In genomic region chr17:17381438-17382059, GRCh38 we compare ENCODE assay signal across 16 cellular contexts.
"Had no signal": no experiment of that assay in that cellular context is flagged by ENCODE, and none has a peak within 500 bp of the region (broad histone marks: within the 10 kb centered on the region; RNA-seq: fewer than 3 reads in every experiment).

No MANE protein-coding gene starts in this region.

- H3K27ac Mint-ChIP-seq: activated CD4-positive, alpha-beta T cell treated with anti-CD3 and anti-CD28 coated beads for 36 hours; activated naive CD4-positive, alpha-beta T cell treated with anti-CD3 and anti-CD28 coated beads, Interleukin-2, amount 50 U/mL, for 24 hours; mesothelial cell of epicardium; neural progenitor cell; stimulated activated memory B cell treated with anti-CD40 and anti-IgM and Interleukin-4, amounts not matched to agents 10 μg/mL and 1 μg/mL and 100 μg/mL, for 72 hours; T-cell; WTC11 had no signal

- H3K36me3 ChIP-seq: esophagus muscularis mucosa, neural progenitor cell, pancreas, sigmoid colon, spleen had no signal

- H3K9me3 ChIP-seq: esophagus muscularis mucosa, pancreas, sigmoid colon, spleen had no signal

- H3K27me3 ChIP-seq: neural progenitor cell, pancreas had no signal

- H3K9me3 Mint-ChIP-seq: activated naive CD4-positive, alpha-beta T cell treated with anti-CD3 and anti-CD28 coated beads, Interleukin-2, amount 50 U/mL, for 24 hours; mesothelial cell of epicardium; neural progenitor cell; stimulated activated memory B cell treated with anti-CD40 and anti-IgM and Interleukin-4, amounts not matched to agents 10 μg/mL and 1 μg/mL and 100 μg/mL, for 72 hours; T-cell; WTC11 had no signal

- H3K27ac ChIP-seq: esophagus muscularis mucosa, neural progenitor cell, sigmoid colon, spleen had no signal

- H3K4me3 ChIP-seq: esophagus muscularis mucosa, lung, neural progenitor cell, pancreas, sigmoid colon, spleen had no signal

- H3K27me3 Mint-ChIP-seq: activated CD4-positive, alpha-beta T cell treated with anti-CD3 and anti-CD28 coated beads for 36 hours; activated naive CD4-positive, alpha-beta T cell treated with anti-CD3 and anti-CD28 coated beads, Interleukin-2, amount 50 U/mL, for 24 hours had no signal

- ATAC-seq: activated CD4-positive, alpha-beta T cell treated with anti-CD3 and anti-CD28 coated beads for 36 hours; pancreas; stimulated activated memory B cell treated with anti-CD40 and anti-IgM and Interleukin-4, amounts not matched to agents 10 μg/mL and 1 μg/mL and 100 μg/mL, for 72 hours; T-cell; WTC11 had no signal

- H3K36me3 Mint-ChIP-seq: activated naive CD4-positive, alpha-beta T cell treated with anti-CD3 and anti-CD28 coated beads, Interleukin-2, amount 50 U/mL, for 24 hours; mesothelial cell of epicardium; neural progenitor cell; stimulated activated memory B cell treated with anti-CD40 and anti-IgM and Interleukin-4, amounts not matched to agents 10 μg/mL and 1 μg/mL and 100 μg/mL, for 72 hours; T-cell; WTC11 had no signal

- H3K4me1 ChIP-seq: pancreas, sigmoid colon had no signal

- H3K9ac ChIP-seq: neural progenitor cell had no signal

- H3K4me1 Mint-ChIP-seq: activated CD4-positive, alpha-beta T cell treated with anti-CD3 and anti-CD28 coated beads for 36 hours; activated naive CD4-positive, alpha-beta T cell treated with anti-CD3 and anti-CD28 coated beads, Interleukin-2, amount 50 U/mL, for 24 hours; mesothelial cell of epicardium; stimulated activated memory B cell treated with anti-CD40 and anti-IgM and Interleukin-4, amounts not matched to agents 10 μg/mL and 1 μg/mL and 100 μg/mL, for 72 hours had no signal

- DNase-seq: activated CD4-positive, alpha-beta T cell treated with anti-CD3 and anti-CD28 coated beads for 36 hours; activated CD4-positive, alpha-beta T cell treated with anti-CD3 and anti-CD28 coated beads, Interleukin-2, amount 50 U/mL, for 48 hours; activated gamma-delta T cell; effector memory CD4-positive, alpha-beta T cell; sigmoid colon; stimulated activated CD4-positive, alpha-beta T cell treated with anti-CD3 and anti-CD28 coated beads, Interleukin-4, amount 100 ng/mL, for 4 hours; T-cell had no signal

- H3K4me2 ChIP-seq: neural progenitor cell had no signal

- H2AFZ ChIP-seq: neural progenitor cell had no signal

- H3K4me3 Mint-ChIP-seq: activated CD4-positive, alpha-beta T cell treated with anti-CD3 and anti-CD28 coated beads for 36 hours; activated naive CD4-positive, alpha-beta T cell treated with anti-CD3 and anti-CD28 coated beads, Interleukin-2, amount 50 U/mL, for 24 hours; mesothelial cell of epicardium; neural progenitor cell; stimulated activated memory B cell treated with anti-CD40 and anti-IgM and Interleukin-4, amounts not matched to agents 10 μg/mL and 1 μg/mL and 100 μg/mL, for 72 hours; T-cell; WTC11 had no signal
